10 cellular contexts compared by ENCODE assay signal in genomic region chr14:23512156-23512555, GRCh38. TPM values are rescaled to one million over a fixed set of nuclear protein-coding genes. Genes with fewer than 3 reads are reported as not detected.
A peak's percentile ranks its signal among the peaks of the same experiment; 100 is the strongest.
DNase-seq lines count a peak whose midpoint lies in the region; ATAC-seq and TF ChIP-seq lines count a peak whose summit lies in the region.
"Had no signal": no experiment of that assay in that cellular context is flagged by ENCODE, and none has a peak within 500 bp of the region (broad histone marks: within the 10 kb centered on the region; RNA-seq: fewer than 3 reads in every experiment).

No MANE protein-coding gene starts in this region.

- DNase-seq in NCI-H2081 (lab: John Stamatoyannopoulos, UW): peak; percentile 49
- DNase-seq in NCI-H2081 treated with DMSO at 0.1 percent for 48 hours (lab: John Stamatoyannopoulos, UW): no peak
- peak; percentile 26 for DNase-seq in NCI-H2196 treated with DMSO at 0.1 percent for 48 hours (lab: John Stamatoyannopoulos, UW; ENCODE audit: unreplicated experiment)
- no peak for DNase-seq in sigmoid colon
- no peak for DNase-seq in esophagus squamous epithelium (lab: John Stamatoyannopoulos, UW)
- no peak for DNase-seq in tibial nerve (ENCODE audit: low spot score in 2 of 2)

- H3K27ac ChIP-seq in sigmoid colon: peak overlapping the region in 2 of 4 donors; percentile 6 to 66
- no peak overlapping the region for H3K27ac ChIP-seq in esophagus squamous epithelium
- no peak overlapping the region for H3K27ac ChIP-seq in tibial nerve
- H3K27ac ChIP-seq: 22Rv1 had no signal

- TF ChIP-seq EP300 in sigmoid colon (IDR thresholded peaks at IDR 0.05) (no peak), tibial nerve (IDR thresholded peaks at IDR 0.05) (no peak)

- ATAC-seq in HG03139 (IDR thresholded peaks at IDR 0.05; ENCODE audit: unreplicated experiment): no peak

- peak overlapping the region; percentile 86 for H3K4me3 Mint-ChIP-seq in activated naive CD4-positive, alpha-beta T cell treated with anti-CD3 and anti-CD28 coated beads, Interleukin-2, amount 50 U/mL, for 24 hours

- intact Hi-C loops in sigmoid colon (cut with DNase I) (no loop called here), esophagus squamous epithelium (cut with DNase I) (no loop called here)

- H3K4me1 Mint-ChIP-seq in activated naive CD4-positive, alpha-beta T cell treated with anti-CD3 and anti-CD28 coated beads, Interleukin-2, amount 50 U/mL, for 24 hours: peaks cover 15% of the 10 kb centered on the region

- TF ChIP-seq POLR2A in sigmoid colon (IDR thresholded peaks at IDR 0.05) (no peak), esophagus squamous epithelium (IDR thresholded peaks at IDR 0.05) (no peak), tibial nerve (IDR thresholded peaks at IDR 0.05) (no peak)

- H3K4me3 ChIP-seq in sigmoid colon (peak overlapping the region in 3 of 4 donors; percentile 26 to 41 (median 35)), esophagus squamous epithelium (peak overlapping the region in 1 of 4 donors; percentile 18), tibial nerve (peak overlapping the region in 2 of 4 donors; percentile 18 to 24)

- H3K27me3 Mint-ChIP-seq in activated naive CD4-positive, alpha-beta T cell treated with anti-CD3 and anti-CD28 coated beads, Interleukin-2, amount 50 U/mL, for 24 hours: no peaks in the 10 kb centered on the region

- no peaks in the 10 kb centered on the region for H3K9me3 Mint-ChIP-seq in activated naive CD4-positive, alpha-beta T cell treated with anti-CD3 and anti-CD28 coated beads, Interleukin-2, amount 50 U/mL, for 24 hours

- TF ChIP-seq CTCF in sigmoid colon (IDR thresholded peaks at IDR 0.05) (no peak), esophagus squamous epithelium (IDR thresholded peaks at IDR 0.05) (no peak), tibial nerve (IDR thresholded peaks at IDR 0.05) (no peak)

- H3K36me3 ChIP-seq in sigmoid colon (no peaks in the 10 kb centered on the region), esophagus squamous epithelium (no peaks in the 10 kb centered on the region), tibial nerve (peaks cover 0 to 9% (median 0%) of the 10 kb centered on the region in 3 donors)

- no peaks in the 10 kb centered on the region for H3K27me3 ChIP-seq in sigmoid colon
- no peaks in the 10 kb centered on the region for H3K27me3 ChIP-seq in esophagus squamous epithelium
- H3K27me3 ChIP-seq in tibial nerve: no peaks in the 10 kb centered on the region

- 48 to 85% methylated on average over 13 of the region's 13 CpGs for WGBS in sigmoid colon, 2 donors
- WGBS in esophagus squamous epithelium, 2 donors: 54% methylated on average over 10 to 13 of the region's 13 CpGs
- WGBS in tibial nerve, 2 donors: 34 to 46% methylated on average over 13 of the region's 13 CpGs

- H3K4me1 ChIP-seq in sigmoid colon: peaks cover 0 to 17% (median 15%) of the 10 kb centered on the region in 4 donors
- H3K4me1 ChIP-seq in esophagus squamous epithelium: peaks cover 0 to 26% (median 4%) of the 10 kb centered on the region in 3 donors
- peaks cover 0 to 3% (median 0%) of the 10 kb centered on the region in 4 donors for H3K4me1 ChIP-seq in tibial nerve

- peaks cover 2% of the 10 kb centered on the region for H3K36me3 Mint-ChIP-seq in activated naive CD4-positive, alpha-beta T cell treated with anti-CD3 and anti-CD28 coated beads, Interleukin-2, amount 50 U/mL, for 24 hours

- H3K9me3 ChIP-seq in sigmoid colon (no peaks in the 10 kb centered on the region), esophagus squamous epithelium (no peaks in the 10 kb centered on the region), tibial nerve (no peaks in the 10 kb centered on the region)

- H3K27ac Mint-ChIP-seq in activated naive CD4-positive, alpha-beta T cell treated with anti-CD3 and anti-CD28 coated beads, Interleukin-2, amount 50 U/mL, for 24 hours: no peak overlapping the region

RNA-seq across cellular contexts. Expression of gene ZFHX2, which starts 39.4 kb away (rescaled TPM):
- total RNA-seq in sigmoid colon: 1 to 10 TPM in 2 of 4 donors, under 1 TPM in 2; 0.33 to 1.9 (median 0.98) TPM
- polyA plus RNA-seq in sigmoid colon: under 1 TPM in 2 of 3 donors, not detected in 1; under 0.01 to 0.57 TPM
- total RNA-seq in esophagus squamous epithelium: under 1 TPM; under 0.01 to 0.42 (median 0.20) TPM
- 1 to 10 TPM; 2.1 to 3.9 (median 2.6) TPM for total RNA-seq in tibial nerve
- total RNA-seq: SK-MEL-5 had no signal

RNA-seq across cellular contexts. Expression of gene NGDN, which starts 42.7 kb away (rescaled TPM):
- total RNA-seq in sigmoid colon: 10 to 100 TPM; 23.3 to 46.2 (median 42.7) TPM
- 10 to 100 TPM; 28.2 to 39.6 (median 28.7) TPM for polyA plus RNA-seq in sigmoid colon
- total RNA-seq in esophagus squamous epithelium: 10 to 100 TPM in 3 of 4 donors, 1 to 10 TPM in 1; 9.5 to 43.3 (median 35.3) TPM
- 10 to 100 TPM; 35.8 to 45.6 (median 36.5) TPM for total RNA-seq in tibial nerve

RNA-seq across cellular contexts. Expression of gene THTPA, which starts 43.9 kb away (rescaled TPM):
- total RNA-seq in sigmoid colon (10 to 100 TPM in 3 of 4 donors, 1 to 10 TPM in 1; 8.9 to 30.6 (median 19.4) TPM), esophagus squamous epithelium (10 to 100 TPM in 3 of 4 donors, 1 to 10 TPM in 1; 8.1 to 15.1 (median 13.8) TPM), tibial nerve (10 to 100 TPM; 14.4 to 47.1 (median 25.2) TPM)
- polyA plus RNA-seq in sigmoid colon: 10 to 100 TPM; 19.2 to 35.4 (median 22.0) TPM

RNA-seq across cellular contexts. Expression of gene AP1G2, which starts 55.4 kb away (rescaled TPM):
- total RNA-seq in sigmoid colon: 10 to 100 TPM; 16.4 to 37.1 (median 26.3) TPM
- polyA plus RNA-seq in sigmoid colon: 100 to 1,000 TPM in 1 of 3 donors, 10 to 100 TPM in 2; 33.0 to 124 (median 41.6) TPM
- total RNA-seq in esophagus squamous epithelium: 100 to 1,000 TPM in 1 of 4 donors, 10 to 100 TPM in 3; 58.0 to 116 (median 68.6) TPM
- total RNA-seq in tibial nerve: 10 to 100 TPM; 30.2 to 76.8 (median 52.0) TPM

Comparison
In these comparisons a context has a peak if more than half of its experiments do, and no peak if none do; other contexts are left out.
1. DNase-seq: peak in NCI-H2081 (2 of 2) and NCI-H2196 treated with DMSO at 0.1 percent for 48 hours (single experiment); none in NCI-H2081 treated with DMSO at 0.1 percent for 48 hours (single experiment), sigmoid colon (single experiment), esophagus squamous epithelium (single experiment) and tibial nerve (0 of 2).